Comparison of ENCODE assay signal across 1 cellular context in genomic region chr16:28089992-28090365, GRCh38.
TF ChIP-seq lines count a peak whose summit lies in the region.

No MANE protein-coding gene starts in this region.

TF ChIP-seq in IMR-90, 13 proteins besides CTCF, POLR2A, EP300 and RAD21:
- TF ChIP-seq MAFK (IDR thresholded peaks at IDR 0.05; ENCODE audit: low read depth, low read length) (no peak), BHLHE40 (IDR thresholded peaks at IDR 0.05; ENCODE audit: low read depth, low read length) (no peak), MXI1 (IDR thresholded peaks at IDR 0.05; ENCODE audit: borderline replicate concordance, low read depth, low read length) (no peak), RFX5 (IDR thresholded peaks at IDR 0.05; ENCODE audit: low read depth, low read length) (no peak), FOS (IDR thresholded peaks at IDR 0.05; ENCODE audit: low read depth, low read length) (no peak), NFE2L2 (IDR thresholded peaks at IDR 0.05; ENCODE audit: low read depth, low read length) (no peak), RCOR1 (IDR thresholded peaks at IDR 0.05; ENCODE audit: insufficient replicate concordance, low read length) (no peak), MAZ (IDR thresholded peaks at IDR 0.05; ENCODE audit: borderline replicate concordance, low read depth, low read length) (no peak), CEBPB (IDR thresholded peaks at IDR 0.05; ENCODE audit: low read depth, low read length) (no peak), SMC3 (IDR thresholded peaks at IDR 0.05; ENCODE audit: low read depth, low read length) (no peak), CHD1 (IDR thresholded peaks at IDR 0.05; ENCODE audit: low read depth, low read length) (no peak)
- TF ChIP-seq, protein P1, sequence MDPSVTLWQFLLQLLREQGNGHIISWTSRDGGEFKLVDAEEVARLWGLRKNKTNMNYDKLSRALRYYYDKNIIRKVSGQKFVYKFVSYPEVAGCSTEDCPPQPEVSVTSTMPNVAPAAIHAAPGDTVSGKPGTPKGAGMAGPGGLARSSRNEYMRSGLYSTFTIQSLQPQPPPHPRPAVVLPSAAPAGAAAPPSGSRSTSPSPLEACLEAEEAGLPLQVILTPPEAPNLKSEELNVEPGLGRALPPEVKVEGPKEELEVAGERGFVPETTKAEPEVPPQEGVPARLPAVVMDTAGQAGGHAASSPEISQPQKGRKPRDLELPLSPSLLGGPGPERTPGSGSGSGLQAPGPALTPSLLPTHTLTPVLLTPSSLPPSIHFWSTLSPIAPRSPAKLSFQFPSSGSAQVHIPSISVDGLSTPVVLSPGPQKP (IDR thresholded peaks at IDR 0.05; ENCODE audit: borderline replicate concordance, low read depth, low read length): no peak
- TF ChIP-seq, protein P2, sequence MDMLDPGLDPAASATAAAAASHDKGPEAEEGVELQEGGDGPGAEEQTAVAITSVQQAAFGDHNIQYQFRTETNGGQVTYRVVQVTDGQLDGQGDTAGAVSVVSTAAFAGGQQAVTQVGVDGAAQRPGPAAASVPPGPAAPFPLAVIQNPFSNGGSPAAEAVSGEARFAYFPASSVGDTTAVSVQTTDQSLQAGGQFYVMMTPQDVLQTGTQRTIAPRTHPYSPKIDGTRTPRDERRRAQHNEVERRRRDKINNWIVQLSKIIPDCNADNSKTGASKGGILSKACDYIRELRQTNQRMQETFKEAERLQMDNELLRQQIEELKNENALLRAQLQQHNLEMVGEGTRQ (IDR thresholded peaks at IDR 0.05; ENCODE audit: low read depth, low read length): no peak
